8 cellular contexts compared by ENCODE assay signal in the genomic region with DNA sequence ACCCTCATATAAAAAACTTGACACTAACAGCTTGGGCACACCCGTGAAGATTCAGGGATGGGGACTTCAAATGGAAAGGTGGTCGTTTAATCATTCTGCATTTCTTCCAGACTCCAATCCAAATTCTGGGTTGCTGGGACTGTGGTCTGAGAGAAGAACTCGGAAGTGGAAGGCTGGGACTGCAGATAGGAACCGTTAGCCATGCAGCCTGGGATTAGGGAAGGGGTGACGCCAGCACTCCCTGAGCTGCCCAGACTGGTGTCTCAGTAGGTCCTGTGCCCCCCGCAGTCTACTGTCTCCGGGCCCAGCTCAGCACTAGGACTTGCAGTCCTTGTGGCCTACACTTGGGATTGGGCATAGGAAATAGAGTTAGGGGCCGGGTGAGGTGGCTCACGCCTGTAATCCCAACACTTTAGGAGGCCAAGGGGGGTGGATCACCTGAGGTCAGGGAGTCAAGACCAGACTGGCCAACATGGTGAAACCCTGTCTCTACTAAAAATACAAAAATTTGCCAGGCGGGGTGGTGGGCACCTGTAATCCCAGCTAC. TPM values are rescaled to one million over a fixed set of nuclear protein-coding genes. Genes with fewer than 3 reads are reported as not detected.
DNase-seq lines count a peak whose midpoint lies in the region; ATAC-seq, FAIRE-seq and TF ChIP-seq lines count a peak whose summit lies in the region.

No MANE protein-coding gene starts in this region.

- H3K36me3 ChIP-seq in CD8-positive, alpha-beta T cell (ENCODE audit: insufficient read depth, low read length): peaks cover 8% of the 10 kb centered on the region
- H3K36me3 ChIP-seq in PC-3 (ENCODE audit: low read depth, low read length) (peaks cover 28% of the 10 kb centered on the region), ovary (no peaks in the 10 kb centered on the region)

- peak overlapping the region; percentile 91 for H3K9ac ChIP-seq in PC-3 (ENCODE audit: low read length)

- BruUV-seq in PC-3 (replicated peaks; lab: Mats Ljungman, UMichigan): no TSS peak

- peaks cover 33% of the 10 kb centered on the region for H3K36me3 Mint-ChIP-seq in CD8-positive, alpha-beta T cell

- peak overlapping the region; percentile 86 for H3K27ac Mint-ChIP-seq in CD8-positive, alpha-beta T cell

- H3K4me3 Mint-ChIP-seq in CD8-positive, alpha-beta T cell: peak overlapping the region; percentile 97

- no peak for TF ChIP-seq CTCF in CD8-positive, alpha-beta T cell (IDR thresholded peaks at IDR 0.05)
- TF ChIP-seq CTCF in PC-3 (conservative IDR thresholded peaks at IDR 0.05; ENCODE audit: low read depth, low read length) (no peak), epithelial cell of esophagus (IDR thresholded peaks at IDR 0.05; ENCODE audit: insufficient read depth, low read depth, low read length, missing control alignments) (no peak), ovary (IDR thresholded peaks at IDR 0.05) (no peak), D721Med (IDR thresholded peaks at IDR 0.05; ENCODE audit: insufficient read depth, missing control alignments) (no peak)

- H3K9me3 ChIP-seq in CD8-positive, alpha-beta T cell (ENCODE audit: low read length): no peaks in the 10 kb centered on the region
- H3K9me3 ChIP-seq in PC-3 (ENCODE audit: low read length) (no peaks in the 10 kb centered on the region), ovary (no peaks in the 10 kb centered on the region)

- H4K20me1 ChIP-seq in PC-3 (ENCODE audit: low read length): peaks cover 13% of the 10 kb centered on the region

- no peaks in the 10 kb centered on the region for H3F3A ChIP-seq in PC-3 (ENCODE audit: low read length, unreplicated experiment)

- H3K27me3 Mint-ChIP-seq in CD8-positive, alpha-beta T cell (ENCODE audit: low read depth): no peaks in the 10 kb centered on the region

- no peaks in the 10 kb centered on the region for H3K9me2 ChIP-seq in PC-3 (replicated peaks; ENCODE audit: low read length)

- H3K4me2 ChIP-seq in PC-3 (ENCODE audit: low read length): peak overlapping the region; percentile 85

- peaks cover 79% of the 10 kb centered on the region for H3K4me1 Mint-ChIP-seq in CD8-positive, alpha-beta T cell (ENCODE audit: low read depth)

- peak overlapping the region; percentile 63 for H2AFZ ChIP-seq in PC-3 (ENCODE audit: low read length)

- CTCF ChIA-PET in CD8-positive, alpha-beta T cell (lab: Charles Lee): interaction anchor here (0.8 to 4.9 kb wide), 10 partner anchors 8 to 94 kb away, joined by 3 to 41 read pairs (median 4); a partner anchor contains a TSS
- CTCF ChIA-PET in PC-3 (lab: Charles Lee): no interaction called here

- peaks cover 55% of the 10 kb centered on the region for H3K4me1 ChIP-seq in CD8-positive, alpha-beta T cell (ENCODE audit: insufficient read depth, low read length)
- H3K4me1 ChIP-seq in PC-3 (ENCODE audit: insufficient read depth, low read length) (peaks cover 54% of the 10 kb centered on the region), ovary (ENCODE audit: insufficient read depth) (peaks cover 12% of the 10 kb centered on the region)

- DNase-seq in CD8-positive, alpha-beta T cell: no peak
- DNase-seq in PC-3 (no peak), epithelial cell of esophagus (ENCODE audit: low read depth) (no peak), ovary (no peak), D721Med (ENCODE audit: insufficient read length, low spot score) (no peak), AG08396 (ENCODE audit: low spot score) (no peak), DMS 273 (lab: John Stamatoyannopoulos, UW; ENCODE audit: unreplicated experiment) (no peak)

- intact Hi-C loops in CD8-positive, alpha-beta T cell (cut with DNase I, micrococcal nuclease): loop anchor here (5.0 to 10.0 kb wide), 5 partner anchors 70 to 868 kb away; a partner anchor contains a TSS
- intact Hi-C loops in PC-3 (cut with micrococcal nuclease) (loop anchor here (5.0 kb wide), 2 partner anchors 80 to 95 kb away; a partner anchor contains a TSS), ovary (cut with DNase I) (loop anchor here in 3 of 4 donors (5.0 to 10.0 kb wide), 3 partner anchors 58 to 98 kb away; a partner anchor contains a TSS)

- ATAC-seq in CD8-positive, alpha-beta T cell: no peak
- no peak for ATAC-seq in PC-3
- no peak for ATAC-seq in HG03097 (IDR thresholded peaks at IDR 0.05; ENCODE audit: low FRiP score, unreplicated experiment)

- H3K27me3 ChIP-seq in CD8-positive, alpha-beta T cell (ENCODE audit: insufficient read depth, low read length): no peaks in the 10 kb centered on the region
- no peaks in the 10 kb centered on the region for H3K27me3 ChIP-seq in PC-3 (ENCODE audit: low read length)
- H3K27me3 ChIP-seq in ovary: no peaks in the 10 kb centered on the region

- no peak for TF ChIP-seq POLR2A in ovary (IDR thresholded peaks at IDR 0.05)

- peaks cover 53% of the 10 kb centered on the region for H3K79me2 ChIP-seq in PC-3 (ENCODE audit: low read length)

- FAIRE-seq in D721Med (lab: Jason Lieb, UNC): no peak

- WGBS in ovary, 3 donors: 38 to 41% (median 40%) methylated on average over 10 of the region's 10 CpGs

- H3K9me3 Mint-ChIP-seq in CD8-positive, alpha-beta T cell: no peaks in the 10 kb centered on the region

- H3K4me3 ChIP-seq in CD8-positive, alpha-beta T cell (ENCODE audit: low read depth, low read length): peak overlapping the region; percentile 52
- H3K4me3 ChIP-seq in PC-3 (ENCODE audit: low read length) (peak overlapping the region; percentile 85), epithelial cell of esophagus (ENCODE audit: low read length) (peak overlapping the region; percentile 100), ovary (peak overlapping the region; percentile 63)

- TF ChIP-seq EP300 in ovary (IDR thresholded peaks at IDR 0.05): no peak

- H3K27ac ChIP-seq in CD8-positive, alpha-beta T cell (ENCODE audit: low read depth, low read length): peak overlapping the region; percentile 29
- H3K27ac ChIP-seq in PC-3 (ENCODE audit: low read length) (peak overlapping the region; percentile 87), ovary (peak overlapping the region; percentile 83 to 90)

- POLR2A ChIA-PET in CD8-positive, alpha-beta T cell (lab: Charles Lee): interaction anchor here (1.1 to 3.1 kb wide), 6 partner anchors 7 to 96 kb away, joined by 3 to 10 read pairs (median 6); a partner anchor contains a TSS
- POLR2A ChIA-PET in PC-3 (lab: Charles Lee; ENCODE audit: unreplicated experiment): no interaction called here

RNA-seq across cellular contexts. Expression of a gene that starts 0.5 kb away (rescaled TPM):
- 10 to 100 TPM; 44.6 to 47.5 TPM for total RNA-seq in CD8-positive, alpha-beta T cell
- total RNA-seq in PC-3 (2014; rRNA removed) (708 and 743 TPM in 2 replicates), ovary (100 to 1,000 TPM; 128 to 208 (median 184) TPM)
- polyA plus RNA-seq in ovary: 100 to 1,000 TPM; 199 to 473 TPM

RNA-seq across cellular contexts. Expression of a gene that starts 3.0 kb away (rescaled TPM):
- total RNA-seq in CD8-positive, alpha-beta T cell: 1 to 10 TPM; 7.5 to 8.4 TPM
- total RNA-seq in PC-3 (2014; rRNA removed): 22.7 and 23.0 TPM in 2 replicates
- 10 to 100 TPM in 4 of 7 donors, 1 to 10 TPM in 3; 8.6 to 19.1 (median 14.5) TPM for total RNA-seq in ovary
- 1 to 10 TPM; 4.8 to 7.8 TPM for polyA plus RNA-seq in ovary

RNA-seq across cellular contexts. Expression of a gene that starts 7.7 kb away (rescaled TPM):
- total RNA-seq in CD8-positive, alpha-beta T cell: 1 to 10 TPM; 2.1 to 3.4 TPM
- total RNA-seq in PC-3 (2014; rRNA removed): 65.5 and 71.6 TPM in 2 replicates
- total RNA-seq in ovary: 100 to 1,000 TPM in 3 of 7 donors, 10 to 100 TPM in 4; 61.2 to 139 (median 95.2) TPM
- polyA plus RNA-seq in ovary: 100 to 1,000 TPM in 1 of 2 donors, 10 to 100 TPM in 1; 23.9 to 127 TPM

RNA-seq across cellular contexts. Expression of a gene that starts 13.7 kb away (rescaled TPM):
- 1 to 10 TPM in 1 of 2 experiments, under 1 TPM in 1; 0.49 to 1.1 TPM for total RNA-seq in CD8-positive, alpha-beta T cell
- total RNA-seq in PC-3 (2014; rRNA removed) (not detected in 2 replicates), ovary (under 1 TPM in 3 of 7 donors, not detected in 4; 0.15 to 0.94 (median 0.69) TPM)
- under 1 TPM; 0.06 to 0.60 TPM for polyA plus RNA-seq in ovary

RNA-seq across cellular contexts. Expression of a gene that starts 15.3 kb away (rescaled TPM):
- not detected for total RNA-seq in CD8-positive, alpha-beta T cell
- total RNA-seq in PC-3 (2014; rRNA removed) (0.22 TPM in 1 of 2 replicates, not detected in the other), ovary (1 to 10 TPM in 2 of 7 donors, not detected in 5; 1.0 to 4.9 TPM)
- polyA plus RNA-seq in ovary: under 1 TPM in 1 of 2 donors, not detected in 1; 0.17 TPM

Comparison
In these comparisons a context has a peak if more than half of its experiments do, and no peak if none do; other contexts are left out.
1. H3K27ac ChIP-seq: peak in every context shown above with its lines; median percentile 87 in PC-3; 86 in ovary; 29 in CD8-positive, alpha-beta T cell.
2. RNA of a gene that starts 7.7 kb away (total RNA-seq): 61.2 to 139 TPM in ovary and 65.5 to 71.6 TPM in PC-3; 2.1 to 3.4 TPM in CD8-positive, alpha-beta T cell; every median in the first group is over 10 times any median in the second.
3. Peak in every context shown above with its lines, with median percentiles within 50 percentile points of each other: H3K4me3 ChIP-seq.